In genomic region chr10:14032406-14032998, GRCh38 we compare ENCODE assay signal across 8 cellular contexts.
DNase-seq lines count a peak whose midpoint lies in the region; ATAC-seq and TF ChIP-seq lines count a peak whose summit lies in the region.

No MANE protein-coding gene starts in this region.

- H3K9me3 ChIP-seq in AG04450 (ENCODE audit: control insufficient read depth, insufficient read depth, low read length) (no peaks in the 10 kb centered on the region), right cardiac atrium (ENCODE audit: control insufficient read depth, low read length) (no peaks in the 10 kb centered on the region), suprapubic skin (no peaks in the 10 kb centered on the region), vagina (no peaks in the 10 kb centered on the region)

- TF ChIP-seq EP300 in suprapubic skin (IDR thresholded peaks at IDR 0.05), result no peak

- H3K4me1 ChIP-seq in right cardiac atrium (ENCODE audit: control insufficient read depth, insufficient read depth, low read length) (no peaks in the 10 kb centered on the region), suprapubic skin (no peaks in the 10 kb centered on the region), vagina (no peaks in the 10 kb centered on the region)

- no peaks in the 10 kb centered on the region for H3K36me3 ChIP-seq in suprapubic skin
- no peaks in the 10 kb centered on the region for H3K36me3 ChIP-seq in vagina

- intact Hi-C loops in right cardiac atrium (cut with DNase I), result no loop called here
- intact Hi-C loops in vagina (cut with DNase I), result no loop called here

- peak; percentile 72 for TF ChIP-seq CTCF in AG04450 (IDR thresholded peaks at IDR 0.05; ENCODE audit: low read depth, low read length)
- peak in 1 of 2 donors; percentile 44 for TF ChIP-seq CTCF in suprapubic skin (IDR thresholded peaks at IDR 0.05)
- TF ChIP-seq CTCF in vagina (IDR thresholded peaks at IDR 0.05), result peak in 1 of 3 experiments; percentile 42

- peak in 1 of 2 donors; percentile 16 for ATAC-seq in right cardiac atrium

- no peak overlapping the region for H3K4me3 ChIP-seq in AG04450 (ENCODE audit: low read depth, low read length)
- no peak overlapping the region for H3K4me3 ChIP-seq in right cardiac atrium (ENCODE audit: low read length)
- H3K4me3 ChIP-seq in suprapubic skin, result no peak overlapping the region
- no peak overlapping the region for H3K4me3 ChIP-seq in vagina

- no peak for TF ChIP-seq POLR2A in suprapubic skin (IDR thresholded peaks at IDR 0.05)
- no peak for TF ChIP-seq POLR2A in vagina (IDR thresholded peaks at IDR 0.05)

- DNase-seq in AG04450 (ENCODE audit: low read depth, low spot score) (no peak), HuH-7 (ENCODE audit: low spot score) (peak; percentile 39), right cardiac atrium (peak in 2 of 3 donors; percentile 68 to 74), DMS153 treated with DMSO at 0.1 percent for 48 hours (lab: John Stamatoyannopoulos, UW; ENCODE audit: unreplicated experiment) (no peak), suprapubic skin (ENCODE audit: low spot score in 2 of 2) (no peak), vagina (ENCODE audit: extremely low spot score in 2 of 2) (no peak)
- peak; percentile 51 for DNase-seq in activated T-cell treated with anti-CD3 and anti-CD28 coated beads, Interleukin-2, amount 50 U/mL, for 1 hour
- peak; percentile 10 for DNase-seq in stimulated activated CD8-positive, alpha-beta memory T cell treated with anti-CD3 and anti-CD28 coated beads, Interleukin-15, amount 100 ng/mL, for 1 hour (ENCODE audit: low read depth)

- CTCF ChIA-PET in AG04450 (lab: Charles Lee), result interaction anchor here (1.5 kb wide), 1 partner anchor 9 kb away, joined by 4 read pairs; no protein-coding TSS in a partner anchor

- no peaks in the 10 kb centered on the region for H3K27me3 ChIP-seq in AG04450 (ENCODE audit: control insufficient read depth, insufficient read depth, low read length)
- no peaks in the 10 kb centered on the region for H3K27me3 ChIP-seq in right cardiac atrium (ENCODE audit: control insufficient read depth, insufficient read depth)
- no peaks in the 10 kb centered on the region for H3K27me3 ChIP-seq in suprapubic skin
- H3K27me3 ChIP-seq in vagina, result no peaks in the 10 kb centered on the region

- H3K27ac ChIP-seq in AG04450 (ENCODE audit: low read depth, low read length) (no peak overlapping the region), right cardiac atrium (ENCODE audit: low read length) (no peak overlapping the region), suprapubic skin (no peak overlapping the region), vagina (no peak overlapping the region)

- WGBS in right cardiac atrium, result 35% methylated on average over 17 of the region's 17 CpGs
- 59% methylated on average over 12 of the region's 17 CpGs for WGBS in suprapubic skin

- POLR2A ChIA-PET in AG04450 (lab: Yijun Ruan, JAX), result no interaction called here

Comparison
In these comparisons a context has a peak if more than half of its experiments do, and no peak if none do; other contexts are left out.
1. DNase-seq: peak in HuH-7 (single experiment), activated T-cell treated with anti-CD3 and anti-CD28 coated beads, Interleukin-2, amount 50 U/mL, for 1 hour (single experiment), right cardiac atrium (2 of 3) and stimulated activated CD8-positive, alpha-beta memory T cell treated with anti-CD3 and anti-CD28 coated beads, Interleukin-15, amount 100 ng/mL, for 1 hour (single experiment); none in AG04450 (single experiment), DMS153 treated with DMSO at 0.1 percent for 48 hours (single experiment), suprapubic skin (0 of 2) and vagina (0 of 2).